In genomic region chr1:104156804-104157203, GRCh38 we compare ENCODE assay signal across 20 cellular contexts.
"Had no signal": no experiment of that assay in that cellular context is flagged by ENCODE, and none has a peak within 500 bp of the region (broad histone marks: within the 10 kb centered on the region; RNA-seq: fewer than 3 reads in every experiment).

No MANE protein-coding gene starts in this region.

- DNase-seq: naive thymus-derived CD4-positive, alpha-beta T cell; natural killer cell; nucleus accumbens; pancreas; right cardiac atrium; right lobe of liver; sigmoid colon; small intestine; stimulated activated CD4-positive, alpha-beta T cell treated with anti-CD3 and anti-CD28 coated beads, Interleukin-15, amount 100 ng/mL, for 24 hours; stimulated activated CD4-positive, alpha-beta T cell treated with anti-CD3 and anti-CD28 coated beads, Interleukin-2, amount 100 ng/mL, for 24 hours; stimulated activated CD4-positive, alpha-beta T cell treated with anti-CD3 and anti-CD28 coated beads, Interleukin-2, amount 100 ng/mL, for 48 hours; stimulated activated CD4-positive, alpha-beta T cell treated with anti-CD3 and anti-CD28 coated beads, Interleukin-4, amount 100 ng/mL, for 24 hours; stimulated activated naive B cell treated with anti-CD40 and anti-IgM and Interleukin-4, amounts not matched to agents 10 μg/mL and 1 μg/mL and 100 μg/mL, for 72 hours; stimulated activated naive CD4-positive, alpha-beta T cell treated with Interleukin-2 at 50 U/mL for 16 hours; stomach; thyroid gland; trophoblast cell; upper lobe of left lung; uterus had no signal

- ATAC-seq: naive thymus-derived CD4-positive, alpha-beta T cell; natural killer cell; pancreas; right cardiac atrium; right lobe of liver; stimulated activated effector memory CD8-positive, alpha-beta T cell treated with anti-CD3 and anti-CD28 coated beads, Interleukin-12 subunit alpha, Interleukin-12 subunit beta, amount 100 ng/mL, for 72 hours; stimulated activated naive B cell treated with anti-CD40 and anti-IgM and Interleukin-4, amounts not matched to agents 10 μg/mL and 1 μg/mL and 100 μg/mL, for 72 hours had no signal
